ENCODE assay signal across 2 cellular contexts in the genomic region with DNA sequence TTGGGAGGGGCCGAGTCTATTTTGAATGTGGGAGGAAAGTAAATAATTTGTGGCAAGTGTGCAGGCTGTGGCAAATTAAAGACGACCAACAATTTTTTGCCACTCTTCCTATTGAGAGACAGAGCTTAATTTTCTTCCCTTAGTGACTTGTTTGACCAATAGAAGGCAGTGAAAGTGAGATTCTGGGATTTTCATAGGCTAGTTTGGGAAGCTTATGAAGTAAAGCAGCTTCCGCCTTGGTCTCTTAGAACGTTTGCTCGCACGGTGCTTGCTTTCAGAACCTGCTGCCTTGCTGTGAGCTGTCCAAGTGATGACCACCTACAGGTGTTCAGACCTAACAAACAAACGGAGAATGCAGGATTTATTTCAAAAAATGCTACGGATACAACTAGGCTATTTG.
TF ChIP-seq lines count a peak whose summit lies in the region.

No MANE protein-coding gene starts in this region.

TF ChIP-seq in SK-N-SH, 30 proteins besides CTCF, POLR2A, EP300 and RAD21 (continued from another document):
- TF ChIP-seq, protein P1, sequence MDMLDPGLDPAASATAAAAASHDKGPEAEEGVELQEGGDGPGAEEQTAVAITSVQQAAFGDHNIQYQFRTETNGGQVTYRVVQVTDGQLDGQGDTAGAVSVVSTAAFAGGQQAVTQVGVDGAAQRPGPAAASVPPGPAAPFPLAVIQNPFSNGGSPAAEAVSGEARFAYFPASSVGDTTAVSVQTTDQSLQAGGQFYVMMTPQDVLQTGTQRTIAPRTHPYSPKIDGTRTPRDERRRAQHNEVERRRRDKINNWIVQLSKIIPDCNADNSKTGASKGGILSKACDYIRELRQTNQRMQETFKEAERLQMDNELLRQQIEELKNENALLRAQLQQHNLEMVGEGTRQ (IDR thresholded peaks at IDR 0.05; ENCODE audit: borderline replicate concordance, low read depth, low read length): no peak
- TF ChIP-seq YY1 (IDR thresholded peaks at IDR 0.05; ENCODE audit: low read depth) (no peak), JUND (IDR thresholded peaks at IDR 0.05) (no peak), RFX5 (IDR thresholded peaks at IDR 0.05; ENCODE audit: low read length) (peak; percentile 78; the same call in 1 of the 2 replicates)
- TF ChIP-seq, protein P2, sequence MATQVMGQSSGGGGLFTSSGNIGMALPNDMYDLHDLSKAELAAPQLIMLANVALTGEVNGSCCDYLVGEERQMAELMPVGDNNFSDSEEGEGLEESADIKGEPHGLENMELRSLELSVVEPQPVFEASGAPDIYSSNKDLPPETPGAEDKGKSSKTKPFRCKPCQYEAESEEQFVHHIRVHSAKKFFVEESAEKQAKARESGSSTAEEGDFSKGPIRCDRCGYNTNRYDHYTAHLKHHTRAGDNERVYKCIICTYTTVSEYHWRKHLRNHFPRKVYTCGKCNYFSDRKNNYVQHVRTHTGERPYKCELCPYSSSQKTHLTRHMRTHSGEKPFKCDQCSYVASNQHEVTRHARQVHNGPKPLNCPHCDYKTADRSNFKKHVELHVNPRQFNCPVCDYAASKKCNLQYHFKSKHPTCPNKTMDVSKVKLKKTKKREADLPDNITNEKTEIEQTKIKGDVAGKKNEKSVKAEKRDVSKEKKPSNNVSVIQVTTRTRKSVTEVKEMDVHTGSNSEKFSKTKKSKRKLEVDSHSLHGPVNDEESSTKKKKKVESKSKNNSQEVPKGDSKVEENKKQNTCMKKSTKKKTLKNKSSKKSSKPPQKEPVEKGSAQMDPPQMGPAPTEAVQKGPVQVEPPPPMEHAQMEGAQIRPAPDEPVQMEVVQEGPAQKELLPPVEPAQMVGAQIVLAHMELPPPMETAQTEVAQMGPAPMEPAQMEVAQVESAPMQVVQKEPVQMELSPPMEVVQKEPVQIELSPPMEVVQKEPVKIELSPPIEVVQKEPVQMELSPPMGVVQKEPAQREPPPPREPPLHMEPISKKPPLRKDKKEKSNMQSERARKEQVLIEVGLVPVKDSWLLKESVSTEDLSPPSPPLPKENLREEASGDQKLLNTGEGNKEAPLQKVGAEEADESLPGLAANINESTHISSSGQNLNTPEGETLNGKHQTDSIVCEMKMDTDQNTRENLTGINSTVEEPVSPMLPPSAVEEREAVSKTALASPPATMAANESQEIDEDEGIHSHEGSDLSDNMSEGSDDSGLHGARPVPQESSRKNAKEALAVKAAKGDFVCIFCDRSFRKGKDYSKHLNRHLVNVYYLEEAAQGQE (IDR thresholded peaks at IDR 0.05; ENCODE audit: low read depth, low read length): peak; percentile 38; the same call in 1 of the 2 replicates
- TF ChIP-seq, protein P3, sequence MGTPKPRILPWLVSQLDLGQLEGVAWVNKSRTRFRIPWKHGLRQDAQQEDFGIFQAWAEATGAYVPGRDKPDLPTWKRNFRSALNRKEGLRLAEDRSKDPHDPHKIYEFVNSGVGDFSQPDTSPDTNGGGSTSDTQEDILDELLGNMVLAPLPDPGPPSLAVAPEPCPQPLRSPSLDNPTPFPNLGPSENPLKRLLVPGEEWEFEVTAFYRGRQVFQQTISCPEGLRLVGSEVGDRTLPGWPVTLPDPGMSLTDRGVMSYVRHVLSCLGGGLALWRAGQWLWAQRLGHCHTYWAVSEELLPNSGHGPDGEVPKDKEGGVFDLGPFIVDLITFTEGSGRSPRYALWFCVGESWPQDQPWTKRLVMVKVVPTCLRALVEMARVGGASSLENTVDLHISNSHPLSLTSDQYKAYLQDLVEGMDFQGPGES (IDR thresholded peaks at IDR 0.05; ENCODE audit: low read depth, low read length): no peak

TF ChIP-seq in HEK293T, 16 proteins besides CTCF, POLR2A, EP300 and RAD21 (continued from another document):
- TF ChIP-seq, protein P4, sequence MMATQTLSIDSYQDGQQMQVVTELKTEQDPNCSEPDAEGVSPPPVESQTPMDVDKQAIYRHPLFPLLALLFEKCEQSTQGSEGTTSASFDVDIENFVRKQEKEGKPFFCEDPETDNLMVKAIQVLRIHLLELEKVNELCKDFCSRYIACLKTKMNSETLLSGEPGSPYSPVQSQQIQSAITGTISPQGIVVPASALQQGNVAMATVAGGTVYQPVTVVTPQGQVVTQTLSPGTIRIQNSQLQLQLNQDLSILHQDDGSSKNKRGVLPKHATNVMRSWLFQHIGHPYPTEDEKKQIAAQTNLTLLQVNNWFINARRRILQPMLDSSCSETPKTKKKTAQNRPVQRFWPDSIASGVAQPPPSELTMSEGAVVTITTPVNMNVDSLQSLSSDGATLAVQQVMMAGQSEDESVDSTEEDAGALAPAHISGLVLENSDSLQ (IDR thresholded peaks at IDR 0.05): no peak
- TF ChIP-seq TARDBP (IDR thresholded peaks at IDR 0.05): no peak
- TF ChIP-seq FOXK2 (IDR thresholded peaks at IDR 0.05): no peak
